Comparison of ENCODE assay signal across 24 cellular contexts in the genomic region with DNA sequence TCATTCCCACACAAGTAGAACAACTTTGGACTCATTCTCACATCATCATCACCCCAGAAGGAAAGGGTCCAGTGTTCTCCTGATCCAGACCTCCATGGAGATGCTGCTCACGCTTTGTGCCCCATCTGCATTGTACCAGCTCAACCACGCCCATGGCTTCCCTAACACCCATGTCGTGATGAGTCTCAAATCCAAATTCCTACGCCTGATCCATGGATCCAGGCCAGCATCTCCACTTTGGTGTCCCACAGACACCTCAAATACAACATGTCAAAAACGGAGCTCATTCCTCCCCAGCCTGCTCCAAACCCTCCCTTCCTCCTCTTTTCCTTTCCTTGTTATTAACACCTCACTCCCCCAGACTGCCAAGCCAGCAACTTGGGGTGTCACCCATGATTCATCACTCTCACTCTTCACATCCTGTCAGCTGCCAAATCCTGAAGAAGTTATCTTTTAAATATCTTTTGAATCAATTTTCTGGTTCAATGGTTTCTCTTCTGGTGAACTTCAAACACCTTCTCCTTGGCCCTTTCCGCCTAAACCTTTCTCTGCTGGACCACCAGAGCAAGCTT. TPM values are rescaled to one million over a fixed set of nuclear protein-coding genes. Genes with fewer than 3 reads are reported as not detected.
A peak's percentile ranks its signal among the peaks of the same experiment; 100 is the strongest.
DNase-seq lines count a peak whose midpoint lies in the region; FAIRE-seq and TF ChIP-seq lines count a peak whose summit lies in the region.
"Had no signal": no experiment of that assay in that cellular context is flagged by ENCODE, and none has a peak within 500 bp of the region (broad histone marks: within the 10 kb centered on the region; RNA-seq: fewer than 3 reads in every experiment).

No MANE protein-coding gene starts in this region.

- H3K79me2 ChIP-seq in keratinocyte (ENCODE audit: control insufficient read depth, insufficient read depth, low read length) (no peaks in the 10 kb centered on the region), OCI-LY7 (ENCODE audit: insufficient read depth, low read depth, low read length) (no peaks in the 10 kb centered on the region)

- TF ChIP-seq POLR2A in uterus (IDR thresholded peaks at IDR 0.05) (no peak), thyroid gland (IDR thresholded peaks at IDR 0.05) (no peak)

- H3K9me3 ChIP-seq in keratinocyte (ENCODE audit: control insufficient read depth, low read depth, low read length) (no peaks in the 10 kb centered on the region), uterus (no peaks in the 10 kb centered on the region), OCI-LY7 (ENCODE audit: low read length) (no peaks in the 10 kb centered on the region), thyroid gland (no peaks in the 10 kb centered on the region)
- H3K9me3 ChIP-seq: BE2C had no signal

- FAIRE-seq in bronchial epithelial cell (lab: Jason Lieb, UNC), result no peak
- no peak for FAIRE-seq in keratinocyte (lab: Jason Lieb, UNC)
- FAIRE-seq: G401.6, HTR-8/SVneo, RCC 7860 had no signal

- POLR2A ChIA-PET in OCI-LY7 (lab: Charles Lee), result interaction anchor here (0.7 kb wide), 1 partner anchor 334 kb away, joined by 4 read pairs; no protein-coding TSS in a partner anchor

- no peaks in the 10 kb centered on the region for H3K9me1 ChIP-seq in keratinocyte (ENCODE audit: control insufficient read depth, extremely low read depth, insufficient read depth, low read length)

- intact Hi-C loops in activated naive CD4-positive, alpha-beta T cell treated with anti-CD3 and anti-CD28 coated beads for 36 hours (cut with micrococcal nuclease), result no loop called here
- intact Hi-C loops in uterus (cut with DNase I; ENCODE audit: low total_unique reads), result no loop called here
- intact Hi-C loops in OCI-LY7 (cut with micrococcal nuclease; ENCODE audit: unreplicated experiment), result no loop called here
- intact Hi-C loops in thyroid gland (cut with DNase I), result no loop called here

- TF ChIP-seq CTCF in bronchial epithelial cell (IDR thresholded peaks at IDR 0.05; ENCODE audit: insufficient read depth, low read length, severe bottlenecking), result no peak
- no peak for TF ChIP-seq CTCF in keratinocyte (optimal IDR thresholded peaks at IDR 0.05 in 1 of 3, IDR thresholded peaks at IDR 0.05 in 1 of 3, conservative IDR thresholded peaks at IDR 0.05 in 1 of 3; ENCODE audit: extremely low read depth in 1 of 3, insufficient read depth in 2 of 3, low read length in 3 of 3)
- TF ChIP-seq CTCF in uterus (IDR thresholded peaks at IDR 0.05), result no peak
- TF ChIP-seq CTCF in OCI-LY7 (conservative IDR thresholded peaks at IDR 0.05; ENCODE audit: low read length), result no peak
- TF ChIP-seq CTCF in thyroid gland (IDR thresholded peaks at IDR 0.05), result no peak

- H3K4me1 ChIP-seq in keratinocyte (ENCODE audit: control insufficient read depth, extremely low read depth, insufficient read depth, low read length), result peaks cover 8% of the 10 kb centered on the region
- no peaks in the 10 kb centered on the region for H3K4me1 ChIP-seq in uterus
- no peaks in the 10 kb centered on the region for H3K4me1 ChIP-seq in OCI-LY7 (ENCODE audit: insufficient read depth, low read length, poor library complexity, severe bottlenecking)
- no peaks in the 10 kb centered on the region for H3K4me1 ChIP-seq in thyroid gland

- no peak overlapping the region for H3K4me3 Mint-ChIP-seq in activated naive CD4-positive, alpha-beta T cell treated with anti-CD3 and anti-CD28 coated beads for 36 hours
- H3K4me3 Mint-ChIP-seq: CD4-positive, CD25-positive, alpha-beta regulatory T cell had no signal

- DNase-seq in activated naive CD4-positive, alpha-beta T cell treated with anti-CD3 and anti-CD28 coated beads for 36 hours, result peak; percentile 10
- DNase-seq in activated naive CD4-positive, alpha-beta T cell treated with Interleukin-2 at 50 U/mL for 16 hours, result no peak
- DNase-seq in bronchial epithelial cell (ENCODE audit: low read depth), result peak; percentile 48
- no peak for DNase-seq in keratinocyte (ENCODE audit: low read depth, low spot score)
- no peak for DNase-seq in uterus
- DNase-seq in OCI-LY7 (ENCODE audit: low spot score), result no peak
- no peak for DNase-seq in thyroid gland
- DNase-seq: BE2C; Caco-2; CD4-positive, CD25-positive, alpha-beta regulatory T cell; HCEC 1CT; IMR-90; MM.1S; NCI-H1092; NCI-H146; NCI-H2081; NCI-H2171 treated with DMSO at 0.1 percent for 48 hours; Right ventricle myocardium superior had no signal

- H3K9me2 ChIP-seq in OCI-LY7 (ENCODE audit: insufficient read depth, low read length), result no peaks in the 10 kb centered on the region

- peak overlapping the region; percentile 9 for H3K4me2 ChIP-seq in keratinocyte (ENCODE audit: control insufficient read depth, extremely low read depth, insufficient read depth, low read depth, low read length)
- no peak overlapping the region for H3K4me2 ChIP-seq in OCI-LY7 (ENCODE audit: low read length)

- H3K27ac Mint-ChIP-seq in activated naive CD4-positive, alpha-beta T cell treated with anti-CD3 and anti-CD28 coated beads for 36 hours, result no peak overlapping the region
- H3K27ac Mint-ChIP-seq: CD4-positive, CD25-positive, alpha-beta regulatory T cell had no signal

- H3K27ac ChIP-seq in keratinocyte (ENCODE audit: control insufficient read depth, insufficient read depth, low read length) (no peak overlapping the region), uterus (no peak overlapping the region), OCI-LY7 (ENCODE audit: low read depth, low read length, poor library complexity, severe bottlenecking) (no peak overlapping the region), thyroid gland (no peak overlapping the region)
- H3K27ac ChIP-seq: HL-60 had no signal

- dilution Hi-C loops in keratinocyte (cut with MboI; ENCODE audit: extremely low pct_ligation_motif_present, low sequenced_read_pairs), result no loop called here

- 87 to 89% methylated on average over 6 of the region's 6 CpGs for WGBS in thyroid gland, 2 donors

- H3K4me3 ChIP-seq in bronchial epithelial cell (ENCODE audit: low read depth, low read length) (no peak overlapping the region), keratinocyte (ENCODE audit: control insufficient read depth in 2 of 3, extremely low read depth in 1 of 3, insufficient read depth in 2 of 3, low read depth in 1 of 3, low read length in 3 of 3) (no peak overlapping the region), uterus (no peak overlapping the region), OCI-LY7 (ENCODE audit: low read depth, low read length, poor library complexity, severe bottlenecking) (no peak overlapping the region), thyroid gland (replicated peaks in 1 of 3) (no peak overlapping the region)

- no peaks in the 10 kb centered on the region for H3K36me3 Mint-ChIP-seq in activated naive CD4-positive, alpha-beta T cell treated with anti-CD3 and anti-CD28 coated beads for 36 hours (ENCODE audit: low read depth)
- H3K36me3 Mint-ChIP-seq: CD4-positive, CD25-positive, alpha-beta regulatory T cell had no signal

- no peaks in the 10 kb centered on the region for H3K9me3 Mint-ChIP-seq in activated naive CD4-positive, alpha-beta T cell treated with anti-CD3 and anti-CD28 coated beads for 36 hours

- H3K27me3 Mint-ChIP-seq in activated naive CD4-positive, alpha-beta T cell treated with anti-CD3 and anti-CD28 coated beads for 36 hours (ENCODE audit: low read depth), result peaks cover 3% of the 10 kb centered on the region

- H3K36me3 ChIP-seq in bronchial epithelial cell (ENCODE audit: control insufficient read depth, insufficient read depth, low read length) (no peaks in the 10 kb centered on the region), keratinocyte (ENCODE audit: control insufficient read depth in 2 of 2, extremely low read depth in 1 of 2, insufficient read depth in 2 of 2, low read length in 2 of 2) (no peaks in the 10 kb centered on the region), uterus (no peaks in the 10 kb centered on the region), OCI-LY7 (ENCODE audit: insufficient read depth, low read length) (no peaks in the 10 kb centered on the region), thyroid gland (no peaks in the 10 kb centered on the region)
- H3K36me3 ChIP-seq: BE2C had no signal

- H3K27me3 ChIP-seq in bronchial epithelial cell (ENCODE audit: control insufficient read depth, insufficient read depth, low read length) (no peaks in the 10 kb centered on the region), keratinocyte (ENCODE audit: control insufficient read depth, extremely low read depth, insufficient read depth, low read length) (no peaks in the 10 kb centered on the region), uterus (no peaks in the 10 kb centered on the region), thyroid gland (no peaks in the 10 kb centered on the region)
- H3K27me3 ChIP-seq: BE2C had no signal

- H2AFZ ChIP-seq in keratinocyte (ENCODE audit: control insufficient read depth, low read length), result no peak overlapping the region
- no peak overlapping the region for H2AFZ ChIP-seq in OCI-LY7 (ENCODE audit: low read length)

- no peak overlapping the region for H3K9ac ChIP-seq in keratinocyte (ENCODE audit: control insufficient read depth, extremely low read depth, insufficient read depth, low read length)

- H4K20me1 ChIP-seq in keratinocyte (ENCODE audit: control insufficient read depth, extremely low read depth, insufficient read depth, low read length) (no peaks in the 10 kb centered on the region), OCI-LY7 (ENCODE audit: insufficient read depth, low read length) (no peaks in the 10 kb centered on the region)

- BruUV-seq in OCI-LY7 (replicated peaks; lab: Mats Ljungman, UMichigan), result no TSS peak

- no peaks in the 10 kb centered on the region for H3K4me1 Mint-ChIP-seq in activated naive CD4-positive, alpha-beta T cell treated with anti-CD3 and anti-CD28 coated beads for 36 hours (ENCODE audit: low read depth)

- CTCF ChIA-PET in activated naive CD4-positive, alpha-beta T cell treated with anti-CD3 and anti-CD28 coated beads for 36 hours (lab: Charles Lee), result interaction anchor here (0.8 kb wide), 1 partner anchor 63 kb away, joined by 3 read pairs; no protein-coding TSS in a partner anchor
- CTCF ChIA-PET in OCI-LY7 (lab: Charles Lee; ENCODE audit: unreplicated experiment), result no interaction called here

RNA-seq across cellular contexts. Expression of a gene that starts 30.2 kb away (rescaled TPM):
- under 1 TPM; 0.32 to 0.43 TPM for total RNA-seq in activated naive CD4-positive, alpha-beta T cell treated with anti-CD3 and anti-CD28 coated beads for 36 hours
- total RNA-seq in bronchial epithelial cell (not detected in 2 replicates), uterus (1 to 10 TPM; 4.6 to 7.9 (median 6.5) TPM), OCI-LY7 (2022) (not detected in 2 replicates), thyroid gland (1 to 10 TPM in 3 of 4 donors, under 1 TPM in 1; 0.88 to 2.7 (median 1.3) TPM)
- 0.03 to 0.04 TPM (median 0.03 TPM) in 3 replicates for polyA plus RNA-seq in keratinocyte
- polyA plus RNA-seq in keratinocyte (2011; ENCODE audit: low read depth), result 0.20 TPM
- polyA plus RNA-seq in keratinocyte (2011; cell fraction: cytosol; rRNA removed), result 0.04 TPM in 1 of 2 replicates, not detected in the other
- 0.13 and 0.17 TPM in 2 replicates for polyA plus RNA-seq in keratinocyte (2011; cell fraction: nucleus; rRNA removed)
- polyA plus RNA-seq in keratinocyte (2012; ENCODE audit: low replicate concordance), result 0.23 TPM in 1 of 2 replicates, not detected in the other
- polyA minus RNA-seq in keratinocyte, result 0.10 TPM in 1 of 3 replicates, not detected in the others
- polyA minus RNA-seq in keratinocyte (2011; cell fraction: cytosol; rRNA and poly(A)+ RNA removed), result not detected
- polyA minus RNA-seq in keratinocyte (2011; cell fraction: nucleus; rRNA and poly(A)+ RNA removed), result 0.21 TPM in 1 of 2 replicates, not detected in the other
- not detected in 2 replicates for total RNA-seq in OCI-LY7 (2014; rRNA removed; shearing (Covaris generic))
- total RNA-seq: A172, Caco-2, IMR-90, NCI-H460 had no signal
- polyA plus RNA-seq: IMR-90 had no signal

Comparison
In these comparisons a context has a peak if more than half of its experiments do, and no peak if none do; other contexts are left out.
1. DNase-seq: peak in activated naive CD4-positive, alpha-beta T cell treated with anti-CD3 and anti-CD28 coated beads for 36 hours (single experiment) and bronchial epithelial cell (single experiment); none in activated naive CD4-positive, alpha-beta T cell treated with Interleukin-2 at 50 U/mL for 16 hours (single experiment), keratinocyte (single experiment), uterus (0 of 2), OCI-LY7 (single experiment) and thyroid gland (0 of 2).